Comparison of ENCODE assay signal across 18 cellular contexts in genomic region chr5:155053482-155053881, GRCh38. TPM values are rescaled to one million over a fixed set of nuclear protein-coding genes. Genes with fewer than 3 reads are reported as not detected.
"Had no signal": no experiment of that assay in that cellular context is flagged by ENCODE, and none has a peak within 500 bp of the region (broad histone marks: within the 10 kb centered on the region; RNA-seq: fewer than 3 reads in every experiment).

No MANE protein-coding gene starts in this region.

- H3K4me3 ChIP-seq: dorsolateral prefrontal cortex, spleen, suprapubic skin had no signal

- H3K36me3 ChIP-seq: spleen, suprapubic skin had no signal

- H3K27ac ChIP-seq: dorsolateral prefrontal cortex, spleen, suprapubic skin had no signal

- FAIRE-seq: endometrium had no signal

- H3K9me3 ChIP-seq: spleen, suprapubic skin had no signal

- DNase-seq: activated B cell treated with CpG ODN at 0.5 μM for 24 hours; activated CD4-positive, alpha-beta T cell treated with anti-CD3 and anti-CD28 coated beads for 48 hours; activated CD8-positive, alpha-beta T cell treated with anti-CD3 and anti-CD28 coated beads for 36 hours; activated effector memory CD4-positive, alpha-beta T cell treated with Interleukin-2 at 50 U/mL for 16 hours; activated naive CD4-positive, alpha-beta T cell treated with anti-CD3 and anti-CD28 coated beads, Interleukin-2, amount 50 U/mL, for 16 hours; activated T-cell treated with anti-CD3 and anti-CD28 coated beads, Interleukin-2, amount 50 U/mL, for 4 hours; dorsolateral prefrontal cortex; hippocampal formation; immature natural killer cell; occipital lobe; spleen; T-helper 2 cell had no signal

- H3K27me3 ChIP-seq: dorsolateral prefrontal cortex, suprapubic skin had no signal

- H3K4me1 ChIP-seq: suprapubic skin had no signal

- ATAC-seq: activated CD8-positive, alpha-beta T cell treated with anti-CD3 and anti-CD28 coated beads for 36 hours; activated T-cell treated with anti-CD3 and anti-CD28 coated beads, Interleukin-2, amount 50 U/mL, for 4 hours; sciatic nerve had no signal

RNA-seq across cellular contexts. Expression of gene KIF4B, which starts 39.9 kb away (rescaled TPM):
- total RNA-seq: activated B cell treated with CpG ODN at 0.5 μM for 24 hours; activated T-cell treated with anti-CD3 and anti-CD28 coated beads, Interleukin-2, amount 50 U/mL, for 4 hours; mucosa of gallbladder; sciatic nerve had no signal
- polyA plus RNA-seq: adipose tissue, esophagus, immature natural killer cell, spleen had no signal
